ENCODE assay signal across 13 cellular contexts in the genomic region with DNA sequence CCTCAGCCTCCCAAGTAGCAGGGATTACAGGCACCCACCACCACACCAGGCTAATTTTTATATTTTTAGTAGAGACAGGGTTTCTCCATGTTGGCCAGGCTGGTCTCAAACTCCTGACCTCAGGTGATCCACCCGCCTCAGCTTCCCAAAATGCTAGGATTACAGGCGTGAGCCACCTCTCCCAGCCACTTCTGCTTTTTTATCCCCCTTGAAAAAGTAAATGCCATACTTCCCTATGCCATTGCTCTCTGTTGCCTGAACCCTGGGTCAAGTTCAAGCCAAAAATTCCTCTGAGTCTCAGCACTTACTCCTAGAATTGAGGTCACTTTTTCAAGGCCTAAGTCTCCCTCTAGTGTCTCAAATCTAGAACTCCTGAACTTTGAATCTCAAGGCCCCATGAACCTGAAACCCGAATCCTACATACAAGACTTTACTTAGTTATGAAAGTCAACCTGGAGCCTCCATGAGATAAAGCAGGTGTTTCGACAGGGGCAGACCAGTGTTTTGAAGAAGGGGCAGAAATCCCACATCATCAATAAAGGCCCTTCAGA. TPM values are rescaled to one million over a fixed set of nuclear protein-coding genes. Genes with fewer than 3 reads are reported as not detected.
DNase-seq lines count a peak whose midpoint lies in the region; ATAC-seq, FAIRE-seq and TF ChIP-seq lines count a peak whose summit lies in the region.
"Had no signal": no experiment of that assay in that cellular context is flagged by ENCODE, and none has a peak within 500 bp of the region (broad histone marks: within the 10 kb centered on the region; RNA-seq: fewer than 3 reads in every experiment).

No MANE protein-coding gene starts in this region.

- H4K91ac ChIP-seq in neuronal stem cell (ENCODE audit: low read depth, low read length, poor library complexity): no peak overlapping the region

- no peaks in the 10 kb centered on the region for H3K27me3 ChIP-seq in cardiac muscle cell
- no peaks in the 10 kb centered on the region for H3K27me3 ChIP-seq in heart left ventricle
- H3K27me3 ChIP-seq in neuronal stem cell (ENCODE audit: control insufficient read depth in 3 of 3, insufficient read depth in 3 of 3, low read depth in 1 of 3, low read length in 3 of 3): no peaks in the 10 kb centered on the region

- WGBS in heart left ventricle, 4 donors: 71 to 81% (median 76%) methylated on average over 4 of the region's 4 CpGs
- WGBS in neuronal stem cell (ENCODE audit: extremely low coverage in 2 of 2, insufficient read length in 2 of 2, insufficient replicate concordance in 1 of 2), 2 donors: no CpG with 5 or more reads among the region's 4 CpGs

- H3K27ac ChIP-seq in cardiac muscle cell (no peak overlapping the region), heart left ventricle (no peak overlapping the region), neuronal stem cell (replicated peaks; ENCODE audit: low read length) (no peak overlapping the region)

- ATAC-seq in heart left ventricle (no peak), HG02870 (IDR thresholded peaks at IDR 0.05; ENCODE audit: unreplicated experiment) (no peak)

- no peak overlapping the region for H4K8ac ChIP-seq in neuronal stem cell (ENCODE audit: low read depth, low read length)

- H3K18ac ChIP-seq in neuronal stem cell (ENCODE audit: low read length): no peak overlapping the region

- no peak overlapping the region for H2AFZ ChIP-seq in neuronal stem cell (ENCODE audit: low read length)

- TF ChIP-seq POLR2A in heart left ventricle (IDR thresholded peaks at IDR 0.05): no peak

- H3K23ac ChIP-seq in neuronal stem cell (ENCODE audit: low read depth, low read length, poor library complexity): no peak overlapping the region

- H3K4ac ChIP-seq in neuronal stem cell (ENCODE audit: low read length): no peak overlapping the region

- intact Hi-C loops in heart left ventricle (cut with DNase I): no loop called here

- no peak overlapping the region for H3K4me3 ChIP-seq in cardiac muscle cell
- H3K4me3 ChIP-seq in heart left ventricle: no peak overlapping the region
- no peak overlapping the region for H3K4me3 ChIP-seq in neuronal stem cell (ENCODE audit: low read length in 2 of 2)

- H2AK5ac ChIP-seq in neuronal stem cell (ENCODE audit: low read depth, low read length): no peak overlapping the region

- no peak overlapping the region for H2BK12ac ChIP-seq in neuronal stem cell (ENCODE audit: low read length)

- no peak overlapping the region for H2BK5ac ChIP-seq in neuronal stem cell (ENCODE audit: low read length)

- H3K9ac ChIP-seq in neuronal stem cell (ENCODE audit: low read depth, low read length, poor library complexity): no peak overlapping the region

- H2BK15ac ChIP-seq in neuronal stem cell (ENCODE audit: low read length): no peak overlapping the region

- H3K9me3 ChIP-seq in cardiac muscle cell (ENCODE audit: low read depth): no peaks in the 10 kb centered on the region
- no peaks in the 10 kb centered on the region for H3K9me3 ChIP-seq in heart left ventricle
- H3K9me3 ChIP-seq in neuronal stem cell (replicated peaks in 1 of 2; ENCODE audit: control insufficient read depth in 2 of 2, insufficient read depth in 1 of 2, low read depth in 1 of 2, low read length in 2 of 2): no peaks in the 10 kb centered on the region

- TF ChIP-seq CTCF in cardiac muscle cell (IDR thresholded peaks at IDR 0.05; ENCODE audit: low read depth, low read length): peak; percentile 18
- peak in 1 of 12 donors; percentile 5 for TF ChIP-seq CTCF in heart left ventricle (IDR thresholded peaks at IDR 0.05)

- H3K4me1 ChIP-seq in cardiac muscle cell (ENCODE audit: low read depth) (no peaks in the 10 kb centered on the region), heart left ventricle (no peaks in the 10 kb centered on the region), neuronal stem cell (ENCODE audit: control insufficient read depth in 2 of 2, insufficient read depth in 1 of 2, low read depth in 1 of 2, low read length in 2 of 2) (no peaks in the 10 kb centered on the region)

- H2BK120ac ChIP-seq in neuronal stem cell (ENCODE audit: low read depth, low read length): no peak overlapping the region

- no peak overlapping the region for H3K14ac ChIP-seq in neuronal stem cell (ENCODE audit: low read length)

- FAIRE-seq in urothelium cell line (lab: Jason Lieb, UNC): no peak

- no peaks in the 10 kb centered on the region for H3K79me1 ChIP-seq in neuronal stem cell (ENCODE audit: low read depth, low read length)

- H3K36me3 ChIP-seq in cardiac muscle cell: no peaks in the 10 kb centered on the region
- no peaks in the 10 kb centered on the region for H3K36me3 ChIP-seq in heart left ventricle
- H3K36me3 ChIP-seq in neuronal stem cell (replicated peaks in 1 of 2; ENCODE audit: control insufficient read depth in 2 of 2, insufficient read depth in 2 of 2, low read length in 2 of 2): no peaks in the 10 kb centered on the region

- DNase-seq in cardiac muscle cell (ENCODE audit: low read depth in 1 of 2, low spot score in 1 of 2) (peak in 1 of 2 donors; percentile 49), heart left ventricle (no peak), NCI-H226 (peak; percentile 16), cerebellar cortex (ENCODE audit: low spot score) (peak; percentile 9), urothelium cell line (ENCODE audit: low spot score) (peak; percentile 47), neuronal stem cell (ENCODE audit: low spot score) (no peak)
- no peak for DNase-seq in effector CD4-positive, alpha-beta T cell
- DNase-seq: activated CD4-positive, alpha-beta memory T cell treated with anti-CD3 and anti-CD28 coated beads, Interleukin-2, amount 10 ng/mL, durations not matched to agents 7 days and 5 days; C1 segment of cervical spinal cord; caudate nucleus; islet precursor cell had no signal

- no peak overlapping the region for H3K4me2 ChIP-seq in neuronal stem cell (ENCODE audit: insufficient read depth, low read length, poor library complexity, severe bottlenecking)

RNA-seq across cellular contexts. Expression of gene APOBEC1, which starts 1.4 kb away (rescaled TPM):
- total RNA-seq in cardiac muscle cell (not detected in 2 replicates), heart left ventricle (not detected)
- polyA plus RNA-seq in cardiac muscle cell (not detected in 2 replicates), heart left ventricle (not detected)
- polyA plus RNA-seq in neuronal stem cell (2013, experiment 1 of 2): not detected
- not detected for polyA plus RNA-seq in neuronal stem cell (2013, experiment 2 of 2)
- total RNA-seq: activated CD4-positive, alpha-beta memory T cell treated with anti-CD3 and anti-CD28 coated beads, Interleukin-2, amount 10 ng/mL, durations not matched to agents 7 days and 5 days; renal cortical epithelial cell had no signal

RNA-seq across cellular contexts. Expression of gene GDF3, which starts 28.5 kb away (rescaled TPM):
- total RNA-seq in cardiac muscle cell (not detected in 2 replicates), heart left ventricle (not detected)
- polyA plus RNA-seq in cardiac muscle cell (0.35 TPM in 1 of 2 replicates, not detected in the other), heart left ventricle (under 1 TPM in 1 of 2 donors, not detected in 1; 0.30 TPM)
- polyA plus RNA-seq in neuronal stem cell (2013, experiment 1 of 2): not detected
- polyA plus RNA-seq in neuronal stem cell (2013, experiment 2 of 2): not detected
- total RNA-seq: activated CD4-positive, alpha-beta memory T cell treated with anti-CD3 and anti-CD28 coated beads, Interleukin-2, amount 10 ng/mL, durations not matched to agents 7 days and 5 days; renal cortical epithelial cell had no signal

RNA-seq across cellular contexts. Expression of gene DPPA3, which starts 44.1 kb away (rescaled TPM):
- total RNA-seq in cardiac muscle cell: not detected in 2 replicates
- not detected in 2 replicates for polyA plus RNA-seq in cardiac muscle cell
- total RNA-seq in heart left ventricle: not detected
- polyA plus RNA-seq in heart left ventricle: not detected
- not detected for polyA plus RNA-seq in neuronal stem cell (2013, experiment 1 of 2)
- polyA plus RNA-seq in neuronal stem cell (2013, experiment 2 of 2): not detected
- total RNA-seq: activated CD4-positive, alpha-beta memory T cell treated with anti-CD3 and anti-CD28 coated beads, Interleukin-2, amount 10 ng/mL, durations not matched to agents 7 days and 5 days; renal cortical epithelial cell had no signal

Comparison
In these comparisons a context has a peak if more than half of its experiments do, and no peak if none do; other contexts are left out.
1. DNase-seq: peak in NCI-H226 (single experiment), cerebellar cortex (single experiment) and urothelium cell line (single experiment); none in heart left ventricle (0 of 5), neuronal stem cell (single experiment) and effector CD4-positive, alpha-beta T cell (single experiment).